1 cellular context compared by ENCODE assay signal in genomic region chr7:107169120-107170050, GRCh38.
A peak's percentile ranks its signal among the peaks of the same experiment; 100 is the strongest.
TF ChIP-seq lines count a peak whose summit lies in the region.

No MANE protein-coding gene starts in this region.

TF ChIP-seq in HepG2, 621 proteins besides CTCF, POLR2A, EP300 and RAD21 (continued from another document and continues in another):
- TF ChIP-seq HBP1 (CRISPR knock-in tag; IDR thresholded peaks at IDR 0.05; ENCODE audit: low read depth) (peak; percentile 99), MEF2D (CRISPR knock-in tag; IDR thresholded peaks at IDR 0.05) (no peak), ZNF292 (CRISPR knock-in tag; IDR thresholded peaks at IDR 0.05; ENCODE audit: borderline replicate concordance, low read depth) (peak; percentile 69; the same call in 1 of the 2 replicates), ARNT (IDR thresholded peaks at IDR 0.05) (no peak), ZNF691 (CRISPR knock-in tag; IDR thresholded peaks at IDR 0.05; ENCODE audit: borderline replicate concordance, low read depth) (0 out of 2 replicates have a peak, but pooled peaks have one; percentile 45), HNF4A (CRISPR knock-in tag; IDR thresholded peaks at IDR 0.05) (peak; percentile 48), TEAD3 (CRISPR knock-in tag; optimal IDR thresholded peaks at IDR 0.05; ENCODE audit: borderline replicate concordance) (peak; percentile 69), SRY (CRISPR knock-in tag; IDR thresholded peaks at IDR 0.05) (no peak), SKIL (CRISPR knock-in tag; IDR thresholded peaks at IDR 0.05; ENCODE audit: borderline replicate concordance) (no peak; the same call in 1 of the 2 replicates), STAT6 (CRISPR knock-in tag; IDR thresholded peaks at IDR 0.05; ENCODE audit: borderline replicate concordance) (no peak), KDM6A (CRISPR knock-in tag; IDR thresholded peaks at IDR 0.05; ENCODE audit: low read depth) (0 out of 2 replicates have a peak, but pooled peaks have one; percentile 29), ONECUT2 (CRISPR knock-in tag; IDR thresholded peaks at IDR 0.05) (0 out of 2 replicates have a peak, but pooled peaks have one; percentile 42), TMF1 (CRISPR knock-in tag; IDR thresholded peaks at IDR 0.05; ENCODE audit: low read depth) (0 out of 2 replicates have a peak, but pooled peaks have one; percentile 49), PRMT3 (CRISPR knock-in tag; IDR thresholded peaks at IDR 0.05; ENCODE audit: borderline replicate concordance, low read depth) (no peak), ZNF674 (CRISPR knock-in tag; IDR thresholded peaks at IDR 0.05; ENCODE audit: low read depth) (no peak), ZNF333 (CRISPR knock-in tag; IDR thresholded peaks at IDR 0.05; ENCODE audit: borderline replicate concordance) (no peak), SCMH1 (CRISPR knock-in tag; IDR thresholded peaks at IDR 0.05; ENCODE audit: borderline replicate concordance) (no peak), ZNF512B (CRISPR knock-in tag; IDR thresholded peaks at IDR 0.05; ENCODE audit: borderline replicate concordance) (no peak), HOMEZ (CRISPR knock-in tag; IDR thresholded peaks at IDR 0.05; ENCODE audit: low read depth) (peak; percentile 75), PITX1 (CRISPR knock-in tag; IDR thresholded peaks at IDR 0.05) (no peak), AKNA (CRISPR knock-in tag; IDR thresholded peaks at IDR 0.05; ENCODE audit: borderline replicate concordance) (no peak), MYPOP (CRISPR knock-in tag; IDR thresholded peaks at IDR 0.05) (0 out of 2 replicates have a peak, but pooled peaks have one; percentile 39), PCBP1 (IDR thresholded peaks at IDR 0.05; ENCODE audit: borderline replicate concordance, low read depth, low read length) (peak; percentile 91), PRDM4 (CRISPR knock-in tag; IDR thresholded peaks at IDR 0.05; ENCODE audit: borderline replicate concordance) (no peak)
- TF ChIP-seq, protein P1, sequence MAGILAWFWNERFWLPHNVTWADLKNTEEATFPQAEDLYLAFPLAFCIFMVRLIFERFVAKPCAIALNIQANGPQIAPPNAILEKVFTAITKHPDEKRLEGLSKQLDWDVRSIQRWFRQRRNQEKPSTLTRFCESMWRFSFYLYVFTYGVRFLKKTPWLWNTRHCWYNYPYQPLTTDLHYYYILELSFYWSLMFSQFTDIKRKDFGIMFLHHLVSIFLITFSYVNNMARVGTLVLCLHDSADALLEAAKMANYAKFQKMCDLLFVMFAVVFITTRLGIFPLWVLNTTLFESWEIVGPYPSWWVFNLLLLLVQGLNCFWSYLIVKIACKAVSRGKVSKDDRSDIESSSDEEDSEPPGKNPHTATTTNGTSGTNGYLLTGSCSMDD (CRISPR knock-in tag; IDR thresholded peaks at IDR 0.05), result no peak
- TF ChIP-seq, protein P2, sequence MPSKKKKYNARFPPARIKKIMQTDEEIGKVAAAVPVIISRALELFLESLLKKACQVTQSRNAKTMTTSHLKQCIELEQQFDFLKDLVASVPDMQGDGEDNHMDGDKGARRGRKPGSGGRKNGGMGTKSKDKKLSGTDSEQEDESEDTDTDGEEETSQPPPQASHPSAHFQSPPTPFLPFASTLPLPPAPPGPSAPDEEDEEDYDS (CRISPR knock-in tag; IDR thresholded peaks at IDR 0.05), result peak; percentile 73
